1 cellular context compared by ENCODE assay signal in the genomic region with DNA sequence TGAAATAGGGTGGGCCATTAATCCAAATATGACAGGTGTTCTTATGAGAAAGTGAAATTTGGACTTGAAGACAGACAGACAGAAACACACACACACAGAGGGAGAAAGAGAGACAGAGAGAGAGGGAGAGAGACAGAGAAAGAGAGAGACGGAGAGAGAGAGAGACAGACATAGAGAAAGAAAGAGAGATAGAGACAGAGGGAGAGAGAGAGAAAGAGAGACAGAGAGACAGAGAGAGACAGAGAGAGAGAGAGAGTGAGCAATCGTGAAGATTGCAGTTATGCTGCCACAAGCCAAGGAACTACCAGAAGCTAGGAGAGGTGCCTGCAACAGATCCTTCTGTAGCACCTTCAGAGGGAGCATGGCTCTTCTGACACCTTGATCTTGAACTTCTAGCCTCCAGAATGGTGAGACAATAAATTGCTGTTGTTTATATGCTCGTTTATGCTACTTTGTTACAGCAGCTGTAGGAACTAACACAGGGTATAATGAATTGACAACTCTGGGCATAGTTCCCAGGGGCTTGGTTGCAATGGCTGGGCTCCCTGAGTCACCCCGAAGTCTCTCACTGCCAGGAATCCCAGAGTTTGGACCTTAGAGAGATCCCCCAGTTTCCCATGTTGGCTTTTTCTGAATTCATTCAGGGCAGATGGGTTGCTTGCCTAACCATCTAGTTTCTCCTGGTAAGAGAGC.
TF ChIP-seq lines count a peak whose summit lies in the region.

No MANE protein-coding gene starts in this region.

TF ChIP-seq in GM23338, 12 proteins besides CTCF, POLR2A, EP300 and RAD21 (continued from another document):
- TF ChIP-seq, protein P1, sequence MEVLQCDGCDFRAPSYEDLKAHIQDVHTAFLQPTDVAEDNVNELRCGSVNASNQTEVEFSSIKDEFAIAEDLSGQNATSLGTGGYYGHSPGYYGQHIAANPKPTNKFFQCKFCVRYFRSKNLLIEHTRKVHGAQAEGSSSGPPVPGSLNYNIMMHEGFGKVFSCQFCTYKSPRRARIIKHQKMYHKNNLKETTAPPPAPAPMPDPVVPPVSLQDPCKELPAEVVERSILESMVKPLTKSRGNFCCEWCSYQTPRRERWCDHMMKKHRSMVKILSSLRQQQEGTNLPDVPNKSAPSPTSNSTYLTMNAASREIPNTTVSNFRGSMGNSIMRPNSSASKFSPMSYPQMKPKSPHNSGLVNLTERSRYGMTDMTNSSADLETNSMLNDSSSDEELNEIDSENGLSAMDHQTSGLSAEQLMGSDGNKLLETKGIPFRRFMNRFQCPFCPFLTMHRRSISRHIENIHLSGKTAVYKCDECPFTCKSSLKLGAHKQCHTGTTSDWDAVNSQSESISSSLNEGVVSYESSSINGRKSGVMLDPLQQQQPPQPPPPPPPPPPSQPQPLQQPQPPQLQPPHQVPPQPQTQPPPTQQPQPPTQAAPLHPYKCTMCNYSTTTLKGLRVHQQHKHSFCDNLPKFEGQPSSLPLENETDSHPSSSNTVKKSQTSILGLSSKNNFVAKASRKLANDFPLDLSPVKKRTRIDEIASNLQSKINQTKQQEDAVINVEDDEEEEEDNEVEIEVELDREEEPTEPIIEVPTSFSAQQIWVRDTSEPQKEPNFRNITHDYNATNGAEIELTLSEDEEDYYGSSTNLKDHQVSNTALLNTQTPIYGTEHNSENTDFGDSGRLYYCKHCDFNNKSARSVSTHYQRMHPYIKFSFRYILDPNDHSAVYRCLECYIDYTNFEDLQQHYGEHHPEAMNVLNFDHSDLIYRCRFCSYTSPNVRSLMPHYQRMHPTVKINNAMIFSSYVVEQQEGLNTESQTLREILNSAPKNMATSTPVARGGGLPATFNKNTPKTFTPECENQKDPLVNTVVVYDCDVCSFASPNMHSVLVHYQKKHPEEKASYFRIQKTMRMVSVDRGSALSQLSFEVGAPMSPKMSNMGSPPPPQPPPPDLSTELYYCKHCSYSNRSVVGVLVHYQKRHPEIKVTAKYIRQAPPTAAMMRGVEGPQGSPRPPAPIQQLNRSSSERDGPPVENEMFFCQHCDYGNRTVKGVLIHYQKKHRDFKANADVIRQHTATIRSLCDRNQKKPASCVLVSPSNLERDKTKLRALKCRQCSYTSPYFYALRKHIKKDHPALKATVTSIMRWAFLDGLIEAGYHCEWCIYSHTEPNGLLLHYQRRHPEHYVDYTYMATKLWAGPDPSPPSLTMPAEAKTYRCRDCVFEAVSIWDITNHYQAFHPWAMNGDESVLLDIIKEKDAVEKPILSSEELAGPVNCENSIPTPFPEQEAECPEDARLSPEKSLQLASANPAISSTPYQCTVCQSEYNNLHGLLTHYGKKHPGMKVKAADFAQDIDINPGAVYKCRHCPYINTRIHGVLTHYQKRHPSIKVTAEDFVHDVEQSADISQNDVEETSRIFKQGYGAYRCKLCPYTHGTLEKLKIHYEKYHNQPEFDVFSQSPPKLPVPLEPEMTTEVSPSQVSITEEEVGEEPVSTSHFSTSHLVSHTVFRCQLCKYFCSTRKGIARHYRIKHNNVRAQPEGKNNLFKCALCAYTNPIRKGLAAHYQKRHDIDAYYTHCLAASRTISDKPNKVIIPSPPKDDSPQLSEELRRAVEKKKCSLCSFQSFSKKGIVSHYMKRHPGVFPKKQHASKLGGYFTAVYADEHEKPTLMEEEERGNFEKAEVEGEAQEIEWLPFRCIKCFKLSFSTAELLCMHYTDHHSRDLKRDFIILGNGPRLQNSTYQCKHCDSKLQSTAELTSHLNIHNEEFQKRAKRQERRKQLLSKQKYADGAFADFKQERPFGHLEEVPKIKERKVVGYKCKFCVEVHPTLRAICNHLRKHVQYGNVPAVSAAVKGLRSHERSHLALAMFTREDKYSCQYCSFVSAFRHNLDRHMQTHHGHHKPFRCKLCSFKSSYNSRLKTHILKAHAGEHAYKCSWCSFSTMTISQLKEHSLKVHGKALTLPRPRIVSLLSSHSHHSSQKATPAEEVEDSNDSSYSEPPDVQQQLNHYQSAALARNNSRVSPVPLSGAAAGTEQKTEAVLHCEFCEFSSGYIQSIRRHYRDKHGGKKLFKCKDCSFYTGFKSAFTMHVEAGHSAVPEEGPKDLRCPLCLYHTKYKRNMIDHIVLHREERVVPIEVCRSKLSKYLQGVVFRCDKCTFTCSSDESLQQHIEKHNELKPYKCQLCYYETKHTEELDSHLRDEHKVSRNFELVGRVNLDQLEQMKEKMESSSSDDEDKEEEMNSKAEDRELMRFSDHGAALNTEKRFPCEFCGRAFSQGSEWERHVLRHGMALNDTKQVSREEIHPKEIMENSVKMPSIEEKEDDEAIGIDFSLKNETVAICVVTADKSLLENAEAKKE (CRISPR knock-in tag; IDR thresholded peaks at IDR 0.05): no peak
- TF ChIP-seq, protein P2, sequence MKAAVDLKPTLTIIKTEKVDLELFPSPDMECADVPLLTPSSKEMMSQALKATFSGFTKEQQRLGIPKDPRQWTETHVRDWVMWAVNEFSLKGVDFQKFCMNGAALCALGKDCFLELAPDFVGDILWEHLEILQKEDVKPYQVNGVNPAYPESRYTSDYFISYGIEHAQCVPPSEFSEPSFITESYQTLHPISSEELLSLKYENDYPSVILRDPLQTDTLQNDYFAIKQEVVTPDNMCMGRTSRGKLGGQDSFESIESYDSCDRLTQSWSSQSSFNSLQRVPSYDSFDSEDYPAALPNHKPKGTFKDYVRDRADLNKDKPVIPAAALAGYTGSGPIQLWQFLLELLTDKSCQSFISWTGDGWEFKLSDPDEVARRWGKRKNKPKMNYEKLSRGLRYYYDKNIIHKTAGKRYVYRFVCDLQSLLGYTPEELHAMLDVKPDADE (IDR thresholded peaks at IDR 0.05): no peak
- no peak for TF ChIP-seq STAT1 (IDR thresholded peaks at IDR 0.05; ENCODE audit: unreplicated experiment)
- TF ChIP-seq ZNF331 (CRISPR knock-in tag; IDR thresholded peaks at IDR 0.05; ENCODE audit: low read depth): no peak
- TF ChIP-seq POLR2AphosphoS5 (IDR thresholded peaks at IDR 0.05; ENCODE audit: low read depth): no peak
- no peak for TF ChIP-seq EZH2phosphoT487 (IDR thresholded peaks at IDR 0.05; ENCODE audit: unreplicated experiment)
- TF ChIP-seq EZH2 (IDR thresholded peaks at IDR 0.05; ENCODE audit: low read depth, unreplicated experiment): no peak
